In the genomic region with DNA sequence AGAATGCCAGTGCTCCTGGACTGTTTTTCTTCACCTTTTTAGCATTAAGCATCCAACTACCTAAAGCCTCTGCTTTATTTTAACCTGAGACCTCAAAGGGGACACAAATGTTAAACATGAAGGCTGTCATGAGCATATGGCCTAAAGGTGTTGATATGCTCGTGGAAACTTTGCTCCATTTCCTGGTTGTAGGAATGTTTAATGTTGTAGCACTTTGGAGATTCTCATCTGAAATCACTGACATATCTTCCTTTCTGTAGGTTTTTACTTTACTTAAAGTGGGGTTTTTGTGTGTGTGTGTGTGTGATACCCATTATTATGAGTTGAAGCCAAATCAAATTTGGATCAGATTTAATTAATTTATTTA, we compare ENCODE assay signal across 20 cellular contexts. TPM values are rescaled to one million over a fixed set of nuclear protein-coding genes. Genes with fewer than 3 reads are reported as not detected.
A peak's percentile ranks its signal among the peaks of the same experiment; 100 is the strongest.
DNase-seq lines count a peak whose midpoint lies in the region; ATAC-seq and TF ChIP-seq lines count a peak whose summit lies in the region.
"Had no signal": no experiment of that assay in that cellular context is flagged by ENCODE, and none has a peak within 500 bp of the region (broad histone marks: within the 10 kb centered on the region; RNA-seq: fewer than 3 reads in every experiment).

No MANE protein-coding gene starts in this region.

- H3K27me3 Mint-ChIP-seq in endothelial cell (ENCODE audit: unreplicated experiment) = peaks cover 4% of the 10 kb centered on the region
- H3K27me3 Mint-ChIP-seq: activated naive CD8-positive, alpha-beta T cell treated with anti-CD3 and anti-CD28 coated beads for 36 hours had no signal

- peaks cover 18% of the 10 kb centered on the region for H3K36me3 Mint-ChIP-seq in endothelial cell (ENCODE audit: low read depth, unreplicated experiment)

- no peak overlapping the region for H3K4me3 Mint-ChIP-seq in endothelial cell (ENCODE audit: unreplicated experiment)
- H3K4me3 Mint-ChIP-seq: activated naive CD8-positive, alpha-beta T cell treated with anti-CD3 and anti-CD28 coated beads for 36 hours; H9 had no signal

- WGBS in right cardiac atrium = 30% methylated on average over 1 of the region's 1 CpG
- WGBS in esophagus squamous epithelium, 2 donors = 50 to 59% methylated on average over 1 of the region's 1 CpG
- 40 to 82% methylated on average over 1 of the region's 1 CpG for WGBS in sigmoid colon, 2 donors
- WGBS in aorta, 2 donors = 6 to 11% methylated on average over 1 of the region's 1 CpG

- TF ChIP-seq POLR2A in esophagus squamous epithelium (IDR thresholded peaks at IDR 0.05) (no peak), sigmoid colon (IDR thresholded peaks at IDR 0.05) (no peak)

- TF ChIP-seq EP300 in sigmoid colon (IDR thresholded peaks at IDR 0.05) = no peak

- H3K9me3 ChIP-seq in left ventricle myocardium inferior (replicated peaks) = no peaks in the 10 kb centered on the region
- no peaks in the 10 kb centered on the region for H3K9me3 ChIP-seq in right cardiac atrium (ENCODE audit: control insufficient read depth, low read length)
- no peaks in the 10 kb centered on the region for H3K9me3 ChIP-seq in esophagus squamous epithelium
- H3K9me3 ChIP-seq in sigmoid colon = no peaks in the 10 kb centered on the region
- H3K9me3 ChIP-seq in aorta (ENCODE audit: control insufficient read depth, low read length) = no peaks in the 10 kb centered on the region
- H3K9me3 ChIP-seq: lower lobe of right lung had no signal

- TF ChIP-seq CTCF in left ventricle myocardium inferior (IDR thresholded peaks at IDR 0.05; ENCODE audit: borderline replicate concordance) (no peak), esophagus squamous epithelium (IDR thresholded peaks at IDR 0.05) (no peak), sigmoid colon (IDR thresholded peaks at IDR 0.05) (no peak), endothelial cell (IDR thresholded peaks at IDR 0.05; ENCODE audit: unreplicated experiment) (no peak)

- H3K27ac ChIP-seq in left ventricle myocardium inferior (replicated peaks) = peak overlapping the region; percentile 74
- H3K27ac ChIP-seq in right cardiac atrium (ENCODE audit: low read length) = no peak overlapping the region
- H3K27ac ChIP-seq in esophagus squamous epithelium = peak overlapping the region; percentile 27 to 87 (median 69)
- H3K27ac ChIP-seq in sigmoid colon = peak overlapping the region; percentile 55 to 82 (median 64)
- H3K27ac ChIP-seq in aorta (ENCODE audit: low read depth in 1 of 2, low read length in 2 of 2) = peak overlapping the region; percentile 28 to 48
- H3K27ac ChIP-seq: lower lobe of right lung, SK-N-MC had no signal

- intact Hi-C loops in left ventricle myocardium inferior (cut with micrococcal nuclease) = no loop called here
- intact Hi-C loops in right cardiac atrium (cut with DNase I) = no loop called here
- intact Hi-C loops in esophagus squamous epithelium (cut with DNase I) = no loop called here
- intact Hi-C loops in sigmoid colon (cut with DNase I) = no loop called here
- intact Hi-C loops in aorta (cut with DNase I) = loop anchor here (2.0 to 10.0 kb wide), 5 partner anchors 22 to 168 kb away; partner anchors contain the start of genes CDC14B (in 1 of the 2), HABP4 (in 1 of the 2) and PRXL2C (in 1 of the 2)

- H3K27ac Mint-ChIP-seq in endothelial cell (ENCODE audit: unreplicated experiment) = no peak overlapping the region
- H3K27ac Mint-ChIP-seq: activated naive CD8-positive, alpha-beta T cell treated with anti-CD3 and anti-CD28 coated beads for 36 hours had no signal

- DNase-seq in left ventricle myocardium inferior (no peak), right cardiac atrium (no peak), esophagus squamous epithelium (lab: John Stamatoyannopoulos, UW) (no peak), sigmoid colon (no peak), aorta (no peak), endothelial cell (ENCODE audit: low spot score) (no peak), HuH-7.5 (ENCODE audit: low spot score) (no peak)
- DNase-seq: ACHN; activated CD4-positive, CD25-positive, alpha-beta regulatory T cell; activated naive CD8-positive, alpha-beta T cell treated with anti-CD3 and anti-CD28 coated beads for 36 hours; DMS 273 treated with DMSO at 0.1 percent for 48 hours; erythroblast; H9; NCI-H345; occipital lobe; stimulated activated naive CD8-positive, alpha-beta T cell treated with anti-CD3 and anti-CD28 coated beads, Interleukin-15, Interleukin-2, amounts not matched to agents 100 U/mL and 50 U/mL, for 24 hours had no signal

- H3K9me3 Mint-ChIP-seq in endothelial cell (ENCODE audit: unreplicated experiment) = no peaks in the 10 kb centered on the region
- H3K9me3 Mint-ChIP-seq: activated naive CD8-positive, alpha-beta T cell treated with anti-CD3 and anti-CD28 coated beads for 36 hours; H9 had no signal

- no peaks in the 10 kb centered on the region for H3K4me1 Mint-ChIP-seq in endothelial cell (ENCODE audit: unreplicated experiment)
- H3K4me1 Mint-ChIP-seq: H9 had no signal

- peak overlapping the region; percentile 32 for H3K4me3 ChIP-seq in left ventricle myocardium inferior
- no peak overlapping the region for H3K4me3 ChIP-seq in right cardiac atrium (ENCODE audit: low read length)
- no peak overlapping the region for H3K4me3 ChIP-seq in esophagus squamous epithelium
- H3K4me3 ChIP-seq in sigmoid colon = no peak overlapping the region
- no peak overlapping the region for H3K4me3 ChIP-seq in aorta (ENCODE audit: low read length in 2 of 2)
- H3K4me3 ChIP-seq: lower lobe of right lung, SK-N-MC had no signal

- H3K36me3 ChIP-seq in left ventricle myocardium inferior (peaks cover 40% of the 10 kb centered on the region), esophagus squamous epithelium (peaks cover 0 to 56% (median 0%) of the 10 kb centered on the region in 3 donors), sigmoid colon (peaks cover 3 to 53% (median 19%) of the 10 kb centered on the region in 4 donors), aorta (ENCODE audit: control insufficient read depth in 1 of 2, insufficient read depth in 2 of 2, low read length in 1 of 2) (peaks cover 0 to 7% of the 10 kb centered on the region in 2 donors)

- no peak for ATAC-seq in right cardiac atrium
- ATAC-seq in aorta (ENCODE audit: low FRiP score) = no peak
- no peak for ATAC-seq in GM21360 (IDR thresholded peaks at IDR 0.05; ENCODE audit: unreplicated experiment)
- ATAC-seq: Panc1; stimulated activated naive CD8-positive, alpha-beta T cell treated with anti-CD3 and anti-CD28 coated beads, Interleukin-15, Interleukin-2, amounts not matched to agents 100 U/mL and 50 U/mL, for 24 hours had no signal

- H3K4me1 ChIP-seq in left ventricle myocardium inferior (peaks cover 46% of the 10 kb centered on the region), right cardiac atrium (ENCODE audit: control insufficient read depth, insufficient read depth, low read length) (peaks cover 13% of the 10 kb centered on the region), esophagus squamous epithelium (peaks cover 0 to 33% (median 28%) of the 10 kb centered on the region in 3 donors), sigmoid colon (peaks cover 0 to 36% (median 26%) of the 10 kb centered on the region in 4 donors), aorta (ENCODE audit: control insufficient read depth in 1 of 2, insufficient read depth in 2 of 2, low read length in 2 of 2) (peaks cover 0 to 10% of the 10 kb centered on the region in 2 donors)

- H3K27me3 ChIP-seq in left ventricle myocardium inferior (ENCODE audit: low read depth) = no peaks in the 10 kb centered on the region
- H3K27me3 ChIP-seq in right cardiac atrium (ENCODE audit: control insufficient read depth, insufficient read depth) = no peaks in the 10 kb centered on the region
- no peaks in the 10 kb centered on the region for H3K27me3 ChIP-seq in esophagus squamous epithelium
- H3K27me3 ChIP-seq in sigmoid colon = no peaks in the 10 kb centered on the region
- no peaks in the 10 kb centered on the region for H3K27me3 ChIP-seq in aorta (ENCODE audit: control insufficient read depth in 1 of 2, insufficient read depth in 2 of 2, low read length in 1 of 2)

RNA-seq across cellular contexts. Expression of gene HABP4, which starts 37.0 kb away (rescaled TPM):
- total RNA-seq in left ventricle myocardium inferior = 23.1 TPM
- total RNA-seq in right cardiac atrium = 10 to 100 TPM; 17.1 to 21.7 (median 18.5) TPM
- polyA plus RNA-seq in right cardiac atrium = 19.6 TPM
- total RNA-seq in esophagus squamous epithelium = 10 to 100 TPM in 1 of 4 donors, 1 to 10 TPM in 2, under 1 TPM in 1; 0.80 to 12.4 (median 2.7) TPM
- 10 to 100 TPM; 12.5 to 23.5 (median 18.6) TPM for total RNA-seq in sigmoid colon
- 1 to 10 TPM; 2.5 to 9.0 (median 5.6) TPM for polyA plus RNA-seq in sigmoid colon
- 10 to 100 TPM; 29.0 to 37.0 TPM for total RNA-seq in aorta
- 10 to 100 TPM; 48.6 to 66.9 TPM for polyA plus RNA-seq in aorta
- total RNA-seq in endothelial cell (ENCODE audit: unreplicated experiment) = 7.5 TPM

Comparison
In these comparisons a context has a peak if more than half of its experiments do, and no peak if none do; other contexts are left out.
1. intact Hi-C loops: an anchor here in aorta (2.0 to 10.0 kb wide); none called in left ventricle myocardium inferior, right cardiac atrium, esophagus squamous epithelium and sigmoid colon.